In genomic region chr6:56953597-56954388, GRCh38 we compare ENCODE assay signal across 8 cellular contexts. TPM values are rescaled to one million over a fixed set of nuclear protein-coding genes. Genes with fewer than 3 reads are reported as not detected.
A peak's percentile ranks its signal among the peaks of the same experiment; 100 is the strongest.
DNase-seq lines count a peak whose midpoint lies in the region; ATAC-seq and TF ChIP-seq lines count a peak whose summit lies in the region.

No MANE protein-coding gene starts in this region.

- H3K36me3 Mint-ChIP-seq in activated naive CD8-positive, alpha-beta T cell treated with anti-CD3 and anti-CD28 coated beads, Interleukin-2, amount 10 ng/mL, durations not matched to agents 7 days and 5 days, result no peaks in the 10 kb centered on the region
- H3K36me3 Mint-ChIP-seq in stimulated activated naive B cell treated with anti-CD40 and anti-IgM and Interleukin-4, amounts not matched to agents 10 μg/mL and 1 μg/mL and 100 μg/mL, for 72 hours, result peaks cover 4% of the 10 kb centered on the region in 2 donors

- no peaks in the 10 kb centered on the region for H3K9me3 ChIP-seq in HUES48 (ENCODE audit: control insufficient read depth, insufficient read depth, low read length)

- no peak for TF ChIP-seq CTCF in GM12865 (IDR thresholded peaks at IDR 0.05; ENCODE audit: insufficient read depth, low read depth, low read length, missing control alignments)

- H3K27ac ChIP-seq in HUES48 (ENCODE audit: low read depth, low read length), result no peak overlapping the region

- POLR2A ChIA-PET in activated naive CD8-positive, alpha-beta T cell treated with anti-CD3 and anti-CD28 coated beads, Interleukin-2, amount 10 ng/mL, durations not matched to agents 7 days and 5 days (lab: Charles Lee), result no interaction called here

- H3K4me3 ChIP-seq in GM12865 (ENCODE audit: low read depth, low read length) (peak overlapping the region; percentile 64), HUES48 (ENCODE audit: low read depth, low read length) (peak overlapping the region; percentile 99)

- ATAC-seq in activated naive CD8-positive, alpha-beta T cell treated with anti-CD3 and anti-CD28 coated beads, Interleukin-2, amount 10 ng/mL, durations not matched to agents 7 days and 5 days (ENCODE audit: low read depth), result no peak
- ATAC-seq in stimulated activated naive B cell treated with anti-CD40 and anti-IgM and Interleukin-4, amounts not matched to agents 10 μg/mL and 1 μg/mL and 100 μg/mL, for 72 hours (replicated peaks), result peak; percentile 66 to 74
- no peak for ATAC-seq in HG03565 (IDR thresholded peaks at IDR 0.05; ENCODE audit: unreplicated experiment)

- H3K4me3 Mint-ChIP-seq in activated naive CD8-positive, alpha-beta T cell treated with anti-CD3 and anti-CD28 coated beads, Interleukin-2, amount 10 ng/mL, durations not matched to agents 7 days and 5 days, result peak overlapping the region; percentile 91
- peak overlapping the region; percentile 94 to 95 for H3K4me3 Mint-ChIP-seq in stimulated activated naive B cell treated with anti-CD40 and anti-IgM and Interleukin-4, amounts not matched to agents 10 μg/mL and 1 μg/mL and 100 μg/mL, for 72 hours

- peaks cover 86% of the 10 kb centered on the region for H3K27me3 Mint-ChIP-seq in activated naive CD8-positive, alpha-beta T cell treated with anti-CD3 and anti-CD28 coated beads, Interleukin-2, amount 10 ng/mL, durations not matched to agents 7 days and 5 days
- H3K27me3 Mint-ChIP-seq in stimulated activated naive B cell treated with anti-CD40 and anti-IgM and Interleukin-4, amounts not matched to agents 10 μg/mL and 1 μg/mL and 100 μg/mL, for 72 hours, result peaks cover 35 to 51% of the 10 kb centered on the region in 2 donors

- H3K4me1 Mint-ChIP-seq in activated naive CD8-positive, alpha-beta T cell treated with anti-CD3 and anti-CD28 coated beads, Interleukin-2, amount 10 ng/mL, durations not matched to agents 7 days and 5 days, result peaks cover 19% of the 10 kb centered on the region
- peaks cover 12 to 19% of the 10 kb centered on the region in 2 donors for H3K4me1 Mint-ChIP-seq in stimulated activated naive B cell treated with anti-CD40 and anti-IgM and Interleukin-4, amounts not matched to agents 10 μg/mL and 1 μg/mL and 100 μg/mL, for 72 hours

- H3K36me3 ChIP-seq in HUES48 (ENCODE audit: control insufficient read depth, insufficient read depth, low read length), result peaks cover 25% of the 10 kb centered on the region

- peaks cover 20% of the 10 kb centered on the region for H3K27me3 ChIP-seq in HUES48 (ENCODE audit: control insufficient read depth, insufficient read depth, low read length)

- H3K4me1 ChIP-seq in HUES48 (ENCODE audit: control insufficient read depth, insufficient read depth, low read length), result peaks cover 13% of the 10 kb centered on the region

- H3K9ac ChIP-seq in HUES48 (ENCODE audit: low read depth, low read length), result peak overlapping the region; percentile 87

- no peaks in the 10 kb centered on the region for H3K9me3 Mint-ChIP-seq in activated naive CD8-positive, alpha-beta T cell treated with anti-CD3 and anti-CD28 coated beads, Interleukin-2, amount 10 ng/mL, durations not matched to agents 7 days and 5 days
- no peaks in the 10 kb centered on the region for H3K9me3 Mint-ChIP-seq in stimulated activated naive B cell treated with anti-CD40 and anti-IgM and Interleukin-4, amounts not matched to agents 10 μg/mL and 1 μg/mL and 100 μg/mL, for 72 hours

- DNase-seq in GM12865 (ENCODE audit: low read depth), result peak; percentile 75
- peak; percentile 33 for DNase-seq in activated naive CD8-positive, alpha-beta T cell treated with anti-CD3 and anti-CD28 coated beads, Interleukin-2, amount 10 ng/mL, durations not matched to agents 7 days and 5 days
- peak; percentile 34 for DNase-seq in inferior parietal cortex (ENCODE audit: extremely low spot score)
- DNase-seq in stimulated activated naive B cell treated with anti-CD40 and anti-IgM and Interleukin-4, amounts not matched to agents 10 μg/mL and 1 μg/mL and 100 μg/mL, for 72 hours, result peak; percentile 55
- DNase-seq in globus pallidus (ENCODE audit: low spot score), result no peak
- no peak for DNase-seq in amniotic stem cell (lab: John Stamatoyannopoulos, UW)

- no peak overlapping the region for H3K27ac Mint-ChIP-seq in activated naive CD8-positive, alpha-beta T cell treated with anti-CD3 and anti-CD28 coated beads, Interleukin-2, amount 10 ng/mL, durations not matched to agents 7 days and 5 days
- peak overlapping the region; percentile 96 for H3K27ac Mint-ChIP-seq in stimulated activated naive B cell treated with anti-CD40 and anti-IgM and Interleukin-4, amounts not matched to agents 10 μg/mL and 1 μg/mL and 100 μg/mL, for 72 hours

RNA-seq across cellular contexts. Expression of gene BEND6, which starts 1.1 kb away (rescaled TPM):
- total RNA-seq in activated naive CD8-positive, alpha-beta T cell treated with anti-CD3 and anti-CD28 coated beads, Interleukin-2, amount 10 ng/mL, durations not matched to agents 7 days and 5 days, result not detected

Comparison
In these comparisons a context has a peak if more than half of its experiments do, and no peak if none do; other contexts are left out.
1. DNase-seq: peak in GM12865 (single experiment), activated naive CD8-positive, alpha-beta T cell treated with anti-CD3 and anti-CD28 coated beads, Interleukin-2, amount 10 ng/mL, durations not matched to agents 7 days and 5 days (single experiment), inferior parietal cortex (single experiment) and stimulated activated naive B cell treated with anti-CD40 and anti-IgM and Interleukin-4, amounts not matched to agents 10 μg/mL and 1 μg/mL and 100 μg/mL, for 72 hours (single experiment); none in globus pallidus (single experiment) and amniotic stem cell (single experiment).
2. ATAC-seq: peak in stimulated activated naive B cell treated with anti-CD40 and anti-IgM and Interleukin-4, amounts not matched to agents 10 μg/mL and 1 μg/mL and 100 μg/mL, for 72 hours (2 of 2); none in activated naive CD8-positive, alpha-beta T cell treated with anti-CD3 and anti-CD28 coated beads, Interleukin-2, amount 10 ng/mL, durations not matched to agents 7 days and 5 days (single experiment) and HG03565 (single experiment).